Comparison of ENCODE assay signal across 27 cellular contexts in genomic region chr16:50634947-50635346, GRCh38. TPM values are rescaled to one million over a fixed set of nuclear protein-coding genes. Genes with fewer than 3 reads are reported as not detected.
"Had no signal": no experiment of that assay in that cellular context is flagged by ENCODE, and none has a peak within 500 bp of the region (broad histone marks: within the 10 kb centered on the region; RNA-seq: fewer than 3 reads in every experiment).

No MANE protein-coding gene starts in this region.

- H3K4me3 ChIP-seq: esophagus squamous epithelium, hepatocyte, left ventricle myocardium inferior, lung, ovary, skin epidermis, thoracic aorta had no signal

- H3K4me1 ChIP-seq: esophagus squamous epithelium, left ventricle myocardium inferior had no signal

- H3K9me3 ChIP-seq: esophagus squamous epithelium, left ventricle myocardium inferior, ovary, thoracic aorta had no signal

- DNase-seq: activated CD4-positive, alpha-beta T cell treated with anti-CD3 and anti-CD28 coated beads for 4 hours; activated CD4-positive, alpha-beta T cell treated with anti-CD3 and anti-CD28 coated beads, Interleukin-2, amount 50 U/mL, for 4 hours; activated effector memory CD4-positive, alpha-beta T cell treated with Interleukin-2 at 50 U/mL for 16 hours; activated naive CD4-positive, alpha-beta T cell treated with Interleukin-2 at 50 U/mL for 16 hours; activated T-cell treated with anti-CD3 and anti-CD28 coated beads for 4 hours; activated T-cell treated with anti-CD3 and anti-CD28 coated beads, Interleukin-2, amount 50 U/mL, for 72 hours; anterior cingulate cortex; esophagus squamous epithelium; islet precursor cell; left ventricle myocardium inferior; ovary; stimulated activated CD4-positive, alpha-beta T cell treated with anti-CD3 and anti-CD28 coated beads, Interleukin-12 subunit alpha, Interleukin-12 subunit beta, amount 100 ng/mL, for 4 hours; stimulated activated CD4-positive, alpha-beta T cell treated with anti-CD3 and anti-CD28 coated beads, Interleukin-4, amount 100 ng/mL, for 1 hour; trophoblast cell had no signal

- H3K36me3 ChIP-seq: left ventricle myocardium inferior, ovary had no signal

- H3K4me1 Mint-ChIP-seq: central memory CD8-positive, alpha-beta T cell had no signal

- H3K27ac ChIP-seq: esophagus squamous epithelium, hepatocyte, left ventricle myocardium inferior, ovary, skin epidermis, thoracic aorta had no signal

- H3K27me3 Mint-ChIP-seq: activated naive CD8-positive, alpha-beta T cell; dendritic cell treated with granulocyte-macrophage colony-stimulating factor and Interleukin-4, amounts not matched to agents 40 ng/mL and 50 ng/mL, for 4 days; progenitor cell of endocrine pancreas; stimulated activated naive CD8-positive, alpha-beta T cell treated with anti-CD3 and anti-CD28 coated beads, Interleukin-15, Interleukin-2, amounts not matched to agents 100 ng/mL and 50 ng/mL, for 24 hours had no signal

- ATAC-seq: activated T-cell treated with anti-CD3 and anti-CD28 coated beads, Interleukin-2, amount 50 U/mL, for 72 hours; sciatic nerve had no signal

- H3K4me3 Mint-ChIP-seq: activated naive CD8-positive, alpha-beta T cell; activated T-cell treated with anti-CD3 and anti-CD28 coated beads, Interleukin-2, amount 50 U/mL, for 72 hours; central memory CD8-positive, alpha-beta T cell; dendritic cell treated with granulocyte-macrophage colony-stimulating factor and Interleukin-4, amounts not matched to agents 40 ng/mL and 50 ng/mL, for 4 days; nephron; stimulated activated naive CD8-positive, alpha-beta T cell treated with anti-CD3 and anti-CD28 coated beads, Interleukin-15, Interleukin-2, amounts not matched to agents 100 ng/mL and 50 ng/mL, for 24 hours had no signal

- H3K27ac Mint-ChIP-seq: activated naive CD8-positive, alpha-beta T cell; activated T-cell treated with anti-CD3 and anti-CD28 coated beads, Interleukin-2, amount 50 U/mL, for 72 hours; dendritic cell treated with granulocyte-macrophage colony-stimulating factor and Interleukin-4, amounts not matched to agents 40 ng/mL and 50 ng/mL, for 4 days; progenitor cell of endocrine pancreas; stimulated activated naive CD8-positive, alpha-beta T cell treated with anti-CD3 and anti-CD28 coated beads, Interleukin-15, Interleukin-2, amounts not matched to agents 100 ng/mL and 50 ng/mL, for 24 hours had no signal

- H3K9me3 Mint-ChIP-seq: activated T-cell treated with anti-CD3 and anti-CD28 coated beads, Interleukin-2, amount 50 U/mL, for 72 hours; central memory CD8-positive, alpha-beta T cell; dendritic cell treated with granulocyte-macrophage colony-stimulating factor and Interleukin-4, amounts not matched to agents 40 ng/mL and 50 ng/mL, for 4 days; nephron; stimulated activated naive CD8-positive, alpha-beta T cell treated with anti-CD3 and anti-CD28 coated beads, Interleukin-15, Interleukin-2, amounts not matched to agents 100 ng/mL and 50 ng/mL, for 24 hours had no signal

- H3K27me3 ChIP-seq: esophagus squamous epithelium, hepatocyte, ovary had no signal

RNA-seq across cellular contexts. Expression of gene SNX20, which starts 46.2 kb away (rescaled TPM):
- total RNA-seq: bronchial epithelial cell, hepatocyte, progenitor cell of endocrine pancreas, renal cortical epithelial cell had no signal
- polyA plus RNA-seq: hepatocyte had no signal

RNA-seq across cellular contexts. Expression of gene NOD2, which starts 58.5 kb away (rescaled TPM):
- total RNA-seq: progenitor cell of endocrine pancreas had no signal
- polyA plus RNA-seq: hepatocyte had no signal
